In genomic region chr13:78611040-78611439, GRCh38 we compare ENCODE assay signal across 20 cellular contexts. TPM values are rescaled to one million over a fixed set of nuclear protein-coding genes. Genes with fewer than 3 reads are reported as not detected.
A peak's percentile ranks its signal among the peaks of the same experiment; 100 is the strongest.
DNase-seq lines count a peak whose midpoint lies in the region; ATAC-seq, FAIRE-seq and TF ChIP-seq lines count a peak whose summit lies in the region.
"Had no signal": no experiment of that assay in that cellular context is flagged by ENCODE, and none has a peak within 500 bp of the region (broad histone marks: within the 10 kb centered on the region; RNA-seq: fewer than 3 reads in every experiment).

No MANE protein-coding gene starts in this region.

- no peak for FAIRE-seq in K562 (lab: Jason Lieb, UNC)
- FAIRE-seq: A549, G401.6, GM12891, GM19239, H1, HepG2 had no signal

- TSS peak; percentile 7 for BruUV-seq in MCF 10A (replicated peaks; lab: Mats Ljungman, UMichigan)
- BruUV-seq in K562 (replicated peaks; lab: Mats Ljungman, UMichigan) = no TSS peak

- TF ChIP-seq CTCF in MCF 10A (IDR thresholded peaks at IDR 0.05; ENCODE audit: unreplicated experiment) (no peak), breast epithelium (IDR thresholded peaks at IDR 0.05) (no peak), K562 (IDR thresholded peaks at IDR 0.05 in 2 of 3, conservative IDR thresholded peaks at IDR 0.05 in 1 of 3; ENCODE audit: insufficient read depth in 2 of 3, low read depth in 1 of 3, low read length in 3 of 3) (no peak), type B pancreatic cell (conservative IDR thresholded peaks at IDR 0.05) (no peak)

- no peak overlapping the region for H3K9ac ChIP-seq in K562 (ENCODE audit: insufficient read depth in 1 of 2, low read depth in 2 of 2, low read length in 2 of 2)
- H3K9ac ChIP-seq: BLaER1 had no signal

- in situ Hi-C loops in K562 (cut with MboI) = no loop called here

- no peaks in the 10 kb centered on the region for H3K36me3 ChIP-seq in breast epithelium
- H3K36me3 ChIP-seq in K562 (ENCODE audit: control insufficient read depth, insufficient read depth, low read length) = peaks cover 9% of the 10 kb centered on the region; the same call in 2 of the 3 replicates

- H3K9me3 Mint-ChIP-seq in MCF 10A (ENCODE audit: unreplicated experiment) (no peaks in the 10 kb centered on the region), type B pancreatic cell (no peaks in the 10 kb centered on the region)

- peak; percentile 43; the same call in 1 of the 3 replicates for ATAC-seq in K562
- ATAC-seq: A549, HepG2 had no signal

- H3K4me1 Mint-ChIP-seq in MCF 10A (ENCODE audit: insufficient read depth, unreplicated experiment) (peaks cover 9% of the 10 kb centered on the region), type B pancreatic cell (ENCODE audit: unreplicated experiment) (peaks cover 12% of the 10 kb centered on the region)

- H3K4me3 Mint-ChIP-seq in MCF 10A (ENCODE audit: unreplicated experiment) (no peak overlapping the region), type B pancreatic cell (peak overlapping the region; percentile 51)
- H3K4me3 Mint-ChIP-seq: H9 had no signal

- 57% methylated on average over 3 of the region's 3 CpGs for WGBS in K562 (ENCODE audit: insufficient coverage, low coverage, missing lambda C conversion rate)

- no peak for TF ChIP-seq RAD21 in K562 (CRISPR knock-in tag; conservative IDR thresholded peaks at IDR 0.05 in 1 of 2, IDR thresholded peaks at IDR 0.05 in 1 of 2)

- H3K27ac Mint-ChIP-seq in MCF 10A (ENCODE audit: low read depth, unreplicated experiment) (no peak overlapping the region), type B pancreatic cell (no peak overlapping the region)
- H3K27ac Mint-ChIP-seq: CD14-positive monocyte; CD4-positive, alpha-beta memory T cell; H9 had no signal

- TF ChIP-seq EP300 in K562 (IDR thresholded peaks at IDR 0.05; ENCODE audit: low read length) = no peak

- DNase-seq in DMS 273 (lab: John Stamatoyannopoulos, UW; ENCODE audit: unreplicated experiment) = peak; percentile 12
- no peak for DNase-seq in DMS 273 treated with DMSO at 0.1 percent for 48 hours (lab: John Stamatoyannopoulos, UW)
- no peak for DNase-seq in MCF 10A (ENCODE audit: unreplicated experiment)
- no peak for DNase-seq in breast epithelium (ENCODE audit: low spot score in 2 of 2)
- DNase-seq in K562 (ENCODE audit: extremely low read depth in 1 of 4, low spot score in 3 of 4) = no peak
- DNase-seq in type B pancreatic cell (ENCODE audit: extremely low spot score, unreplicated experiment) = no peak
- no peak for DNase-seq in activated effector memory CD4-positive, alpha-beta T cell treated with Interleukin-2 at 50 U/mL for 16 hours
- DNase-seq in activated T-cell treated with anti-CD3 and anti-CD28 coated beads, Interleukin-2, amount 50 U/mL, for 1 hour = no peak
- DNase-seq: CD4-positive, alpha-beta memory T cell; H9 had no signal

- POLR2A ChIA-PET in MCF 10A (lab: Yijun Ruan, JAX) (no interaction called here), K562 (lab: Yijun Ruan, JAX) (interaction anchor here (0.5 to 1.4 kb wide), 3 partner anchors 10 to 891 kb away, joined by 3 read pairs; no protein-coding TSS in a partner anchor)

- H2AFZ ChIP-seq in K562 (ENCODE audit: low read depth, low read length) = no peak overlapping the region

- H3K4me1 ChIP-seq in breast epithelium (peaks cover 0 to 5% of the 10 kb centered on the region in 2 donors), K562 (replicated peaks in 1 of 2; ENCODE audit: control insufficient read depth in 2 of 2, insufficient read depth in 2 of 2, low read length in 2 of 2) (peaks cover 0 to 2% of the 10 kb centered on the region in 2 experiments; a peak in 3 of 5 replicates)
- H3K4me1 ChIP-seq: A549, BLaER1 had no signal

- no peak overlapping the region for H3K4me2 ChIP-seq in K562 (ENCODE audit: insufficient read depth, low read length)
- H3K4me2 ChIP-seq: A549, BLaER1 had no signal

- TF ChIP-seq POLR2A in breast epithelium (IDR thresholded peaks at IDR 0.05) = no peak
- TF ChIP-seq POLR2A in K562 (conservative IDR thresholded peaks at IDR 0.05) = no peak

- intact Hi-C loops in MCF 10A (cut with micrococcal nuclease) = no loop called here
- intact Hi-C loops in breast epithelium (cut with DNase I; ENCODE audit: low total_unique reads) = no loop called here
- intact Hi-C loops in K562 (cut with micrococcal nuclease) = no loop called here

- H3K27ac ChIP-seq in breast epithelium (no peak overlapping the region), K562 (ENCODE audit: extremely low read depth, low read depth, low read length) (no peak overlapping the region)
- H3K27ac ChIP-seq: 22Rv1, A549, BLaER1 had no signal

- CTCF ChIA-PET in MCF 10A (lab: Yijun Ruan, JAX) = interaction anchor here (0.7 to 0.9 kb wide), 3 partner anchors 26 to 370 kb away, joined by 3 to 6 read pairs (median 3); no protein-coding TSS in a partner anchor
- CTCF ChIA-PET in K562 (lab: Yijun Ruan, JAX; ENCODE audit: low intra/inter-chr PET ratio) = no interaction called here

- no peaks in the 10 kb centered on the region for H4K20me1 ChIP-seq in K562 (replicated peaks; ENCODE audit: control insufficient read depth, insufficient read depth, low read length)

- H3K9me3 ChIP-seq in breast epithelium (no peaks in the 10 kb centered on the region), K562 (replicated peaks; ENCODE audit: control insufficient read depth, insufficient read depth, low read depth, low read length) (no peaks in the 10 kb centered on the region)
- H3K9me3 ChIP-seq: A549 had no signal

- H3K4me3 ChIP-seq in breast epithelium = no peak overlapping the region
- no peak overlapping the region for H3K4me3 ChIP-seq in K562
- H3K4me3 ChIP-seq: A549, BLaER1 had no signal

- H3K36me3 Mint-ChIP-seq in MCF 10A (ENCODE audit: insufficient read depth, unreplicated experiment) (peaks cover 25% of the 10 kb centered on the region), type B pancreatic cell (peaks cover 13% of the 10 kb centered on the region)

- no peaks in the 10 kb centered on the region for H3K9me1 ChIP-seq in K562 (ENCODE audit: control insufficient read depth, insufficient read depth, low read length)

- H3K79me2 ChIP-seq in K562 (ENCODE audit: control insufficient read depth, insufficient read depth, low read length) = no peaks in the 10 kb centered on the region

- peaks cover 11% of the 10 kb centered on the region for H3K27me3 Mint-ChIP-seq in MCF 10A (ENCODE audit: insufficient read depth, unreplicated experiment)
- peaks cover 74% of the 10 kb centered on the region for H3K27me3 Mint-ChIP-seq in type B pancreatic cell

- H3K27me3 ChIP-seq in breast epithelium (peaks cover 7 to 45% of the 10 kb centered on the region in 2 donors), K562 (ENCODE audit: control insufficient read depth in 2 of 2, insufficient read depth in 2 of 2, low read length in 2 of 2) (no peaks in the 10 kb centered on the region)

TF ChIP-seq in K562, 482 proteins besides CTCF, POLR2A, EP300 and RAD21 (continues in another document):
- TF ChIP-seq ESRRA (IDR thresholded peaks at IDR 0.05; ENCODE audit: borderline replicate concordance, low read depth) (no peak), ETV1 (tag; conservative IDR thresholded peaks at IDR 0.05; ENCODE audit: low read depth) (no peak)

RNA-seq across cellular contexts. Expression of gene POU4F1, which starts 7.7 kb away (rescaled TPM):
- total RNA-seq in MCF 10A (2022) = not detected in 2 replicates
- not detected for total RNA-seq in breast epithelium
- 1.8 and 3.6 TPM in 2 replicates for total RNA-seq in K562 (2011; cell fraction: chromatin; rRNA removed; ENCODE audit: low replicate concordance)
- total RNA-seq in K562 (2011; cell fraction: nucleolus; rRNA removed) = 1.7 and 2.2 TPM in 2 replicates
- 2.9 and 3.5 TPM in 2 replicates for total RNA-seq in K562 (2011; cell fraction: nucleoplasm; rRNA removed)
- 1.4 and 2.0 TPM in 2 replicates for total RNA-seq in K562 (2014; rRNA removed)
- total RNA-seq in K562 (2014; rRNA removed; fragmentation: Illumina TruSeq; extraction: Trizol) = 1.5 and 1.6 TPM in 2 replicates
- 1.0 and 1.2 TPM in 2 replicates for total RNA-seq in K562 (2015; rRNA removed; fragmentation: Illumina TruSeq; extraction: Trizol)
- 2.5 and 2.8 TPM in 2 replicates for total RNA-seq in K562 (2021)
- polyA plus RNA-seq in K562 (2011; rRNA removed) = 1.7 and 2.2 TPM in 2 replicates
- polyA plus RNA-seq in K562 (2011; cell fraction: cytosol; rRNA removed) = 0.80 and 1.0 TPM in 2 replicates
- 5.5 and 8.1 TPM in 2 replicates for polyA plus RNA-seq in K562 (2011; cell fraction: nucleus; rRNA removed)
- polyA plus RNA-seq in K562 (2012) = 2.1 TPM in 2 replicates
- polyA plus RNA-seq in K562 (2014; fragmentation: Illumina TruSeq; extraction: Trizol) = 2.4 and 2.8 TPM in 2 replicates
- polyA plus RNA-seq in K562 (2014; fragmentation: Nextera tagmentation; extraction: Ambion mirVana) = under 1 TPM; 0.61 to 0.62 TPM
- 2.3 and 2.7 TPM in 2 replicates for polyA plus RNA-seq in K562 (2014; rRNA removed)
- 0.72 and 0.91 TPM in 2 replicates for polyA minus RNA-seq in K562 (2011; rRNA and poly(A)+ RNA removed)
- 0.76 TPM in 1 of 2 replicates, not detected in the other for polyA minus RNA-seq in K562 (2011; cell fraction: cytosol; rRNA and poly(A)+ RNA removed)
- polyA minus RNA-seq in K562 (2011; cell fraction: nucleus; rRNA and poly(A)+ RNA removed) = 1.9 and 2.0 TPM in 2 replicates
- total RNA-seq in type B pancreatic cell (ENCODE audit: low replicate concordance) = 0.93 and 5.4 TPM in 2 replicates
- polyA plus RNA-seq: AG04450; CD14-positive monocyte; CD4-positive, alpha-beta memory T cell had no signal

RNA-seq across cellular contexts. Expression of gene OBI1, which starts 47.9 kb away (rescaled TPM):
- 8.6 and 9.3 TPM in 2 replicates for total RNA-seq in MCF 10A (2022)
- 10 to 100 TPM; 10.1 to 14.0 (median 13.4) TPM for total RNA-seq in breast epithelium
- total RNA-seq in K562 (2011; cell fraction: chromatin; rRNA removed; ENCODE audit: low replicate concordance) = 4.1 and 13.0 TPM in 2 replicates
- 3.0 and 4.2 TPM in 2 replicates for total RNA-seq in K562 (2011; cell fraction: nucleolus; rRNA removed)
- 5.2 and 5.9 TPM in 2 replicates for total RNA-seq in K562 (2011; cell fraction: nucleoplasm; rRNA removed)
- 8.7 and 9.0 TPM in 2 replicates for total RNA-seq in K562 (2014; rRNA removed)
- 17.6 and 20.5 TPM in 2 replicates for total RNA-seq in K562 (2014; rRNA removed; fragmentation: Illumina TruSeq; extraction: Trizol)
- 16.8 and 18.4 TPM in 2 replicates for total RNA-seq in K562 (2015; rRNA removed; fragmentation: Illumina TruSeq; extraction: Trizol)
- 10.2 and 10.5 TPM in 2 replicates for total RNA-seq in K562 (2021)
- 9.7 and 14.4 TPM in 2 replicates for polyA plus RNA-seq in K562 (2011; rRNA removed)
- polyA plus RNA-seq in K562 (2011; cell fraction: cytosol; rRNA removed) = 1.7 and 3.9 TPM in 2 replicates
- 4.0 and 5.3 TPM in 2 replicates for polyA plus RNA-seq in K562 (2011; cell fraction: nucleus; rRNA removed)
- 5.8 and 8.8 TPM in 2 replicates for polyA plus RNA-seq in K562 (2012)
- polyA plus RNA-seq in K562 (2014; fragmentation: Illumina TruSeq; extraction: Trizol) = 13.6 and 16.2 TPM in 2 replicates
- polyA plus RNA-seq in K562 (2014; fragmentation: Nextera tagmentation; extraction: Ambion mirVana) = 10 to 100 TPM in 1 of 2 experiments, 1 to 10 TPM in 1; 9.0 to 14.2 TPM
- polyA plus RNA-seq in K562 (2014; rRNA removed) = 8.8 and 9.1 TPM in 2 replicates
- polyA minus RNA-seq in K562 (2011; rRNA and poly(A)+ RNA removed) = 16.3 and 18.3 TPM in 2 replicates
- polyA minus RNA-seq in K562 (2011; cell fraction: cytosol; rRNA and poly(A)+ RNA removed) = 4.9 and 7.2 TPM in 2 replicates
- polyA minus RNA-seq in K562 (2011; cell fraction: nucleus; rRNA and poly(A)+ RNA removed) = 6.3 and 8.9 TPM in 2 replicates
- total RNA-seq in type B pancreatic cell (ENCODE audit: low replicate concordance) = 14.3 and 18.7 TPM in 2 replicates
